Comparison of ENCODE assay signal across 10 cellular contexts in the genomic region with DNA sequence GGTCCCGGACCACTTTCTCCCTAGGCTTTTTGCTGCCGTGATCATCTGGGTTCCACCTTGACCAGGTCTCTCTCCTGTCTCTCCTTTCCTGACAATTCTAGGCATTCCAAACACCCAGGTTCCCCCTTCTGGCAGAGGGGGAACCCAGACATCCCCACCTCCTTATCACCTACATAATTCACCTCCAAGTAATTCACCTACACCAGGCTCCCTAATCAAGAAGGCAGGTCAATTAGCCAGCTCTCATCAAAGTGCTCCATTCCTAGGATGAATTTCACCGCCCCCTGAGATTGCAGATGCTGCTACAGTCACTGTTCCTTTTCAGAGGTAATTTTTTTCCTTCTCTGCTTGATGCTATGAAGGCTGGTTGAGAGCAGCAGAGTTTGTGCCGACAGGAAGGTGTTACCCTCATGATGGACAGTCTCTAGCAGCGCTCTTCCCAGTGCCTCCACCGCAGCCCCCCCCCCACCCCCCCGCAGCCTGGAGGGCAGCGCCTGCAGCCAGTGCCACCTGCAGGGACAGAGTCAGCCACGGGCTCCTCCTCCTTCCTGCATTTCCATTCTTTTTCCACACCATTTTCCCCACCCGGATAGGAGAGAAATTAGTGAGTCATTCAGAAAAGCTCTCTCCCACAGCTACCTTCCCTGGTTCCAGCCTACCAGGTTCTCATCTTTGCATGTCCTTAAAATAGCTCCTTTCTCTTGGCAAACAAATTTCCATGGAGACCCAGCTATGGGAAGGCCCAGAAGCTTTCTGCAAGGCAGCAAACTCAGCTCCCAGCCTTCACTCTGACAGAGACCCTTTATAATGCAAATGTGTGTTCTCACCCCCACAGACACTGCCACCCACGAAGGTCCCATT. TPM values are rescaled to one million over a fixed set of nuclear protein-coding genes. Genes with fewer than 3 reads are reported as not detected.
DNase-seq lines count a peak whose midpoint lies in the region; ATAC-seq and TF ChIP-seq lines count a peak whose summit lies in the region.
"Had no signal": no experiment of that assay in that cellular context is flagged by ENCODE, and none has a peak within 500 bp of the region (broad histone marks: within the 10 kb centered on the region; RNA-seq: fewer than 3 reads in every experiment).

No MANE protein-coding gene starts in this region.

- H3K27ac ChIP-seq in esophagus muscularis mucosa (replicated peaks in 1 of 4) (peak overlapping the region in 1 of 4 donors; percentile 5), adrenal gland (no peak overlapping the region)

- no peak for DNase-seq in CD14-positive monocyte (ENCODE audit: low spot score)
- DNase-seq in HT1080 (ENCODE audit: low read depth) = peak; percentile 84
- peak; percentile 91 for DNase-seq in astrocyte of the hippocampus (ENCODE audit: low read depth, low spot score)
- peak; percentile 76 to 80 for DNase-seq in lung microvascular endothelial cell (ENCODE audit: low read depth in 2 of 2)
- DNase-seq in NAMALWA (ENCODE audit: low spot score) = no peak
- no peak for DNase-seq in esophagus muscularis mucosa (ENCODE audit: extremely low spot score)
- DNase-seq in adrenal gland = no peak

- H3K9me3 Mint-ChIP-seq in CD14-positive monocyte = peaks cover 0 to 2% (median 0%) of the 10 kb centered on the region in 7 donors
- H3K9me3 Mint-ChIP-seq: dendritic cell treated with granulocyte-macrophage colony-stimulating factor and Interleukin-4, amounts not matched to agents 40 ng/mL and 50 ng/mL, for 4 days had no signal

- intact Hi-C loops in CD14-positive monocyte (cut with micrococcal nuclease) = no loop called here
- intact Hi-C loops in esophagus muscularis mucosa (cut with DNase I) = no loop called here
- intact Hi-C loops in adrenal gland (cut with DNase I) = no loop called here

- no peak for TF ChIP-seq EP300 in esophagus muscularis mucosa (IDR thresholded peaks at IDR 0.05)

- ATAC-seq in HG02588 (IDR thresholded peaks at IDR 0.05; ENCODE audit: unreplicated experiment) = no peak

- H3K27me3 Mint-ChIP-seq in CD14-positive monocyte (ENCODE audit: low read depth in 3 of 3) = peaks cover 0 to 2% (median 1%) of the 10 kb centered on the region in 3 donors
- H3K27me3 Mint-ChIP-seq: dendritic cell treated with granulocyte-macrophage colony-stimulating factor and Interleukin-4, amounts not matched to agents 40 ng/mL and 50 ng/mL, for 4 days had no signal

- TF ChIP-seq POLR2A in esophagus muscularis mucosa (IDR thresholded peaks at IDR 0.05; ENCODE audit: low read depth) (no peak), adrenal gland (IDR thresholded peaks at IDR 0.05) (no peak)

- H3K4me1 Mint-ChIP-seq in CD14-positive monocyte = peaks cover 3% of the 10 kb centered on the region

- H3K4me3 Mint-ChIP-seq in CD14-positive monocyte = no peak overlapping the region
- H3K4me3 Mint-ChIP-seq: dendritic cell treated with granulocyte-macrophage colony-stimulating factor and Interleukin-4, amounts not matched to agents 40 ng/mL and 50 ng/mL, for 4 days had no signal

- peaks cover 56 to 84% of the 10 kb centered on the region in 2 donors for H3K36me3 Mint-ChIP-seq in CD14-positive monocyte

- peak overlapping the region in 4 of 7 donors; percentile 10 to 52 (median 22) for H3K27ac Mint-ChIP-seq in CD14-positive monocyte
- H3K27ac Mint-ChIP-seq: dendritic cell treated with granulocyte-macrophage colony-stimulating factor and Interleukin-4, amounts not matched to agents 40 ng/mL and 50 ng/mL, for 4 days had no signal

- H3K27me3 ChIP-seq in esophagus muscularis mucosa (no peaks in the 10 kb centered on the region), adrenal gland (no peaks in the 10 kb centered on the region)
- H3K27me3 ChIP-seq: tibial nerve had no signal

- H3K4me3 ChIP-seq in esophagus muscularis mucosa (no peak overlapping the region), adrenal gland (no peak overlapping the region)
- H3K4me3 ChIP-seq: tibial nerve had no signal

- 49% methylated on average over 10 of the region's 11 CpGs for WGBS in esophagus muscularis mucosa
- 41 to 46% (median 42%) methylated on average over 10 to 11 of the region's 11 CpGs for WGBS in adrenal gland, 4 donors

- no peak for TF ChIP-seq CTCF in CD14-positive monocyte (IDR thresholded peaks at IDR 0.05)
- no peak for TF ChIP-seq CTCF in esophagus muscularis mucosa (IDR thresholded peaks at IDR 0.05)
- no peak for TF ChIP-seq CTCF in adrenal gland (IDR thresholded peaks at IDR 0.05)

- H3K36me3 ChIP-seq in esophagus muscularis mucosa = peaks cover 0 to 5% (median 4%) of the 10 kb centered on the region in 4 donors
- H3K36me3 ChIP-seq in adrenal gland (replicated peaks in 1 of 2) = no peaks in the 10 kb centered on the region

- H3K4me1 ChIP-seq in esophagus muscularis mucosa (peaks cover 24 to 37% (median 33%) of the 10 kb centered on the region in 4 donors), adrenal gland (replicated peaks in 1 of 2) (no peaks in the 10 kb centered on the region)

- H3K9me3 ChIP-seq in esophagus muscularis mucosa = no peaks in the 10 kb centered on the region
- no peaks in the 10 kb centered on the region for H3K9me3 ChIP-seq in adrenal gland (replicated peaks in 1 of 3)

RNA-seq across cellular contexts. Expression of a gene that starts 42.1 kb away (rescaled TPM):
- 1 to 10 TPM; 3.3 to 4.3 TPM for polyA plus RNA-seq in CD14-positive monocyte
- total RNA-seq in HT1080 (2014; rRNA removed; shearing (Covaris generic)) = 53.0 and 59.4 TPM in 2 replicates
- 26.8 and 31.3 TPM in 2 replicates for polyA plus RNA-seq in HT1080 (2015; cell fraction: cytosol; rRNA removed)
- polyA plus RNA-seq in HT1080 (2015; cell fraction: nucleus; rRNA removed) = 68.3 and 74.9 TPM in 2 replicates
- 18.1 and 26.2 TPM in 2 replicates for total RNA-seq in lung microvascular endothelial cell
- total RNA-seq in esophagus muscularis mucosa = 10 to 100 TPM; 24.7 to 40.3 (median 30.2) TPM
- total RNA-seq in adrenal gland = 10 to 100 TPM; 10.9 to 37.7 (median 22.6) TPM
- 10 to 100 TPM; 10.0 to 15.9 (median 12.9) TPM for polyA plus RNA-seq in adrenal gland

Comparison
In these comparisons a context has a peak if more than half of its experiments do, and no peak if none do; other contexts are left out.
1. DNase-seq: peak in HT1080 (single experiment), astrocyte of the hippocampus (single experiment) and lung microvascular endothelial cell (2 of 2); none in CD14-positive monocyte (single experiment), NAMALWA (single experiment), esophagus muscularis mucosa (single experiment) and adrenal gland (0 of 7).